In the genomic region with DNA sequence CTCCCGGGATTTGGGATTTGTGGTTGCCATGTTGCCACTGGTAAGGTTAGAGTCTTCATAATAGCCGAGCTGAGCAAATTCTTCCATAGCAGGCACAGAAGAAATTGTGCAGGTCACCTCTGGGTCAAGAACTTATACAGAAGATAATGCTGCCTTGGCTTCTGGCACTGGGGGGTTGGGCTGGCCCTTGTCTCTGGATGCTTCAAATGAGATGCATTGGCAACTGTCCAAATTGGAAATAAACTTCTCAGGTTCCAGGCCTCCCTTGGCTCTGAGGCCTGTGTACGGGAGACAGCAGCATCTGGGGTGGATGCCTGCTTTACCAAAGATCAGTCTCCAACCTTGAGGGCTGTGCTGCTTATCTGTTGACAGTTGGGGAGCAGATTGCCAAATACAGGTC, we compare ENCODE assay signal across 1 cellular context.
TF ChIP-seq lines count a peak whose summit lies in the region.

No MANE protein-coding gene starts in this region.

TF ChIP-seq in GM12878, 131 proteins besides CTCF, POLR2A, EP300 and RAD21 (continued from another document):
- TF ChIP-seq, protein P1, sequence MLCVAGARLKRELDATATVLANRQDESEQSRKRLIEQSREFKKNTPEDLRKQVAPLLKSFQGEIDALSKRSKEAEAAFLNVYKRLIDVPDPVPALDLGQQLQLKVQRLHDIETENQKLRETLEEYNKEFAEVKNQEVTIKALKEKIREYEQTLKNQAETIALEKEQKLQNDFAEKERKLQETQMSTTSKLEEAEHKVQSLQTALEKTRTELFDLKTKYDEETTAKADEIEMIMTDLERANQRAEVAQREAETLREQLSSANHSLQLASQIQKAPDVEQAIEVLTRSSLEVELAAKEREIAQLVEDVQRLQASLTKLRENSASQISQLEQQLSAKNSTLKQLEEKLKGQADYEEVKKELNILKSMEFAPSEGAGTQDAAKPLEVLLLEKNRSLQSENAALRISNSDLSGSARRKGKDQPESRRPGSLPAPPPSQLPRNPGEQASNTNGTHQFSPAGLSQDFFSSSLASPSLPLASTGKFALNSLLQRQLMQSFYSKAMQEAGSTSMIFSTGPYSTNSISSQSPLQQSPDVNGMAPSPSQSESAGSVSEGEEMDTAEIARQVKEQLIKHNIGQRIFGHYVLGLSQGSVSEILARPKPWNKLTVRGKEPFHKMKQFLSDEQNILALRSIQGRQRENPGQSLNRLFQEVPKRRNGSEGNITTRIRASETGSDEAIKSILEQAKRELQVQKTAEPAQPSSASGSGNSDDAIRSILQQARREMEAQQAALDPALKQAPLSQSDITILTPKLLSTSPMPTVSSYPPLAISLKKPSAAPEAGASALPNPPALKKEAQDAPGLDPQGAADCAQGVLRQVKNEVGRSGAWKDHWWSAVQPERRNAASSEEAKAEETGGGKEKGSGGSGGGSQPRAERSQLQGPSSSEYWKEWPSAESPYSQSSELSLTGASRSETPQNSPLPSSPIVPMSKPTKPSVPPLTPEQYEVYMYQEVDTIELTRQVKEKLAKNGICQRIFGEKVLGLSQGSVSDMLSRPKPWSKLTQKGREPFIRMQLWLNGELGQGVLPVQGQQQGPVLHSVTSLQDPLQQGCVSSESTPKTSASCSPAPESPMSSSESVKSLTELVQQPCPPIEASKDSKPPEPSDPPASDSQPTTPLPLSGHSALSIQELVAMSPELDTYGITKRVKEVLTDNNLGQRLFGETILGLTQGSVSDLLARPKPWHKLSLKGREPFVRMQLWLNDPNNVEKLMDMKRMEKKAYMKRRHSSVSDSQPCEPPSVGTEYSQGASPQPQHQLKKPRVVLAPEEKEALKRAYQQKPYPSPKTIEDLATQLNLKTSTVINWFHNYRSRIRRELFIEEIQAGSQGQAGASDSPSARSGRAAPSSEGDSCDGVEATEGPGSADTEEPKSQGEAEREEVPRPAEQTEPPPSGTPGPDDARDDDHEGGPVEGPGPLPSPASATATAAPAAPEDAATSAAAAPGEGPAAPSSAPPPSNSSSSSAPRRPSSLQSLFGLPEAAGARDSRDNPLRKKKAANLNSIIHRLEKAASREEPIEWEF (IDR thresholded peaks at IDR 0.05; ENCODE audit: insufficient replicate concordance, low read depth, low read length) = no peak
- no peak for TF ChIP-seq SRF (IDR thresholded peaks at IDR 0.05; ENCODE audit: low read depth in 2 of 2, low read length in 2 of 2)
- TF ChIP-seq IRF4 (IDR thresholded peaks at IDR 0.05; ENCODE audit: low read depth, low read length) = no peak
- no peak for TF ChIP-seq CREB1 (IDR thresholded peaks at IDR 0.05; ENCODE audit: low read depth)
- TF ChIP-seq SPI1 (IDR thresholded peaks at IDR 0.05; ENCODE audit: borderline replicate concordance, insufficient read depth, low read depth, low read length) = no peak
- no peak for TF ChIP-seq KDM1A (IDR thresholded peaks at IDR 0.05; ENCODE audit: borderline replicate concordance)
